ENCODE assay signal across 20 cellular contexts in genomic region chr17:77869041-77869595, GRCh38.
DNase-seq lines count a peak whose midpoint lies in the region; ATAC-seq, FAIRE-seq and TF ChIP-seq lines count a peak whose summit lies in the region.
"Had no signal": no experiment of that assay in that cellular context is flagged by ENCODE, and none has a peak within 500 bp of the region (broad histone marks: within the 10 kb centered on the region; RNA-seq: fewer than 3 reads in every experiment).

No MANE protein-coding gene starts in this region.

- H3K4ac ChIP-seq in H1 (replicated peaks; ENCODE audit: insufficient read length, low read depth, low read length) = no peak overlapping the region

- no peak overlapping the region for H3K18ac ChIP-seq in H1 (ENCODE audit: extremely low read depth, low read length)

- H2BK5ac ChIP-seq in H1 (ENCODE audit: low read depth, low read length) = no peak overlapping the region

- peak overlapping the region; percentile 7 for H3K4me3 Mint-ChIP-seq in T-helper 2 cell treated with Interferon-gamma antibody and Interleukin-4, amounts not matched to agents 5 μg/mL and 100 μg/mL, for 36 hours
- H3K4me3 Mint-ChIP-seq in stimulated activated naive B cell treated with anti-CD40 and anti-IgM and Interleukin-4, amounts not matched to agents 10 μg/mL and 1 μg/mL and 100 μg/mL, for 72 hours = peak overlapping the region; percentile 1 to 53
- H3K4me3 Mint-ChIP-seq: activated CD4-positive, alpha-beta T cell treated with anti-CD3 and anti-CD28 coated beads, Interleukin-2, amount 10 ng/mL, durations not matched to agents 7 days and 5 days had no signal

- H3K9ac ChIP-seq in H1 (replicated peaks in 1 of 4; ENCODE audit: extremely low read depth in 1 of 4, low read depth in 3 of 4, low read length in 3 of 4) = no peak overlapping the region
- H3K9ac ChIP-seq: parathyroid adenoma had no signal

- no peaks in the 10 kb centered on the region for H3K27me3 ChIP-seq in HL-60 (ENCODE audit: insufficient read depth, poor library complexity, severe bottlenecking)
- H3K27me3 ChIP-seq in H1 (replicated peaks in 1 of 4; ENCODE audit: control insufficient read depth in 3 of 4, extremely low read depth in 1 of 4, insufficient read depth in 3 of 4, low read length in 3 of 4) = 0 out of 7 replicates have a peak, but pooled peaks cover 0 to 2% (median 0%) of the 10 kb centered on the region in 4 experiments
- H3K27me3 ChIP-seq in thyroid gland = no peaks in the 10 kb centered on the region
- H3K27me3 ChIP-seq: colonic mucosa had no signal

- no peaks in the 10 kb centered on the region for H3K9me3 Mint-ChIP-seq in T-helper 2 cell treated with Interferon-gamma antibody and Interleukin-4, amounts not matched to agents 5 μg/mL and 100 μg/mL, for 36 hours
- no peaks in the 10 kb centered on the region for H3K9me3 Mint-ChIP-seq in stimulated activated naive B cell treated with anti-CD40 and anti-IgM and Interleukin-4, amounts not matched to agents 10 μg/mL and 1 μg/mL and 100 μg/mL, for 72 hours

- peaks cover 5% of the 10 kb centered on the region; the same call in 1 of the 2 replicates for H3K23me2 ChIP-seq in H1 (ENCODE audit: low read depth, low read length)

- no peak overlapping the region for H3K27ac Mint-ChIP-seq in T-helper 2 cell treated with Interferon-gamma antibody and Interleukin-4, amounts not matched to agents 5 μg/mL and 100 μg/mL, for 36 hours
- peak overlapping the region; percentile 39 for H3K27ac Mint-ChIP-seq in stimulated activated naive B cell treated with anti-CD40 and anti-IgM and Interleukin-4, amounts not matched to agents 10 μg/mL and 1 μg/mL and 100 μg/mL, for 72 hours
- H3K27ac Mint-ChIP-seq: activated CD4-positive, alpha-beta T cell treated with anti-CD3 and anti-CD28 coated beads, Interleukin-2, amount 10 ng/mL, durations not matched to agents 7 days and 5 days had no signal

- H3K9me3 ChIP-seq in H1 (ENCODE audit: insufficient read depth in 2 of 2, low read depth in 1 of 2, low read length in 1 of 2) = peaks cover 0 to 2% of the 10 kb centered on the region in 2 experiments; a peak in 1 of 4 replicates
- no peaks in the 10 kb centered on the region for H3K9me3 ChIP-seq in thyroid gland
- H3K9me3 ChIP-seq: colonic mucosa had no signal

- peaks cover 0 to 4% of the 10 kb centered on the region in 2 experiments for H4K20me1 ChIP-seq in H1 (replicated peaks in 1 of 2; ENCODE audit: control insufficient read depth in 1 of 2, insufficient read depth in 2 of 2, low read length in 2 of 2)

- no peaks in the 10 kb centered on the region for H3K27me3 Mint-ChIP-seq in T-helper 2 cell treated with Interferon-gamma antibody and Interleukin-4, amounts not matched to agents 5 μg/mL and 100 μg/mL, for 36 hours (ENCODE audit: low read depth)
- H3K27me3 Mint-ChIP-seq in stimulated activated naive B cell treated with anti-CD40 and anti-IgM and Interleukin-4, amounts not matched to agents 10 μg/mL and 1 μg/mL and 100 μg/mL, for 72 hours = peaks cover 18 to 30% of the 10 kb centered on the region in 2 donors
- H3K27me3 Mint-ChIP-seq: activated CD4-positive, alpha-beta T cell treated with anti-CD3 and anti-CD28 coated beads, Interleukin-2, amount 10 ng/mL, durations not matched to agents 7 days and 5 days had no signal

- H3K79me2 ChIP-seq in H1 (ENCODE audit: control insufficient read depth in 1 of 2, insufficient read depth in 2 of 2, low read length in 2 of 2) = no peaks in the 10 kb centered on the region
- H3K79me2 ChIP-seq: parathyroid adenoma had no signal

- no peak overlapping the region for H2AK5ac ChIP-seq in H1 (ENCODE audit: low read depth, low read length)

- no peak overlapping the region for H3K4me2 ChIP-seq in H1 (ENCODE audit: insufficient read depth in 1 of 2, low read depth in 2 of 2, low read length in 2 of 2)

- H3K27ac ChIP-seq in HL-60 (replicated peaks) = peak overlapping the region; percentile 5
- no peak overlapping the region for H3K27ac ChIP-seq in H1 (ENCODE audit: low read depth, low read length)
- no peak overlapping the region for H3K27ac ChIP-seq in thyroid gland
- H3K27ac ChIP-seq: colonic mucosa, parathyroid adenoma had no signal

- CTCF ChIA-PET in H1 (lab: Charles Lee; ENCODE audit: partially characterized antibody) = interaction anchor here (0.9 to 2.7 kb wide), 7 partner anchors 12 to 341 kb away, joined by 3 to 12 read pairs (median 4); no protein-coding TSS in a partner anchor

- H3K4me1 ChIP-seq in H1 (replicated peaks in 1 of 4; ENCODE audit: control insufficient read depth in 3 of 4, insufficient read depth in 4 of 4, low read length in 3 of 4) = peaks cover 0 to 11% (median under 1%) of the 10 kb centered on the region in 4 experiments; a peak in 5 of 7 replicates
- peaks cover 7 to 15% of the 10 kb centered on the region in 2 donors for H3K4me1 ChIP-seq in thyroid gland

- H2BK120ac ChIP-seq in H1 (replicated peaks; ENCODE audit: low read depth, low read length) = no peak overlapping the region

- H3K56ac ChIP-seq in H1 (replicated peaks; ENCODE audit: insufficient read length, low read depth, low read length) = no peak overlapping the region

- TF ChIP-seq CTCF in HL-60 (IDR thresholded peaks at IDR 0.05; ENCODE audit: insufficient read depth, low read length) (no peak), H1 (IDR thresholded peaks at IDR 0.05; ENCODE audit: control extremely low read depth in 1 of 3, insufficient read depth in 1 of 3, low read depth in 1 of 3, low read length in 3 of 3) (no peak), thyroid gland (IDR thresholded peaks at IDR 0.05) (no peak)

- no peak overlapping the region for H4K5ac ChIP-seq in H1 (ENCODE audit: insufficient read length, low read depth, low read length)

- POLR2A ChIA-PET in H1 (lab: Charles Lee; ENCODE audit: partially characterized antibody) = interaction anchor here (0.7 to 1.0 kb wide), 3 partner anchors 20 to 89 kb away, joined by 3 to 4 read pairs (median 3); partner anchors contain the start of gene TNRC6C

- H4K91ac ChIP-seq in H1 (replicated peaks; ENCODE audit: insufficient read length, low read length) = no peak overlapping the region

- ATAC-seq in stimulated activated naive B cell treated with anti-CD40 and anti-IgM and Interleukin-4, amounts not matched to agents 10 μg/mL and 1 μg/mL and 100 μg/mL, for 72 hours (replicated peaks) = peak in 1 of 2 donors; percentile 45

- no peak overlapping the region for H4K8ac ChIP-seq in H1 (ENCODE audit: extremely low read depth, insufficient read depth, low read length)

- TF ChIP-seq EP300 in H1 (IDR thresholded peaks at IDR 0.05; ENCODE audit: borderline replicate concordance in 1 of 2, low read depth in 2 of 2, low read length in 2 of 2) = no peak

- H3K4me3 ChIP-seq in HL-60 (replicated peaks; ENCODE audit: insufficient read depth, low read length) (no peak overlapping the region), H1 (ENCODE audit: extremely low read depth in 1 of 4, insufficient read depth in 2 of 4, low read depth in 3 of 4, low read length in 4 of 4) (no peak overlapping the region), thyroid gland (replicated peaks in 1 of 3) (no peak overlapping the region)
- H3K4me3 ChIP-seq: colonic mucosa had no signal

- FAIRE-seq in H1 (lab: Jason Lieb, UNC) = no peak
- FAIRE-seq: HTR-8/SVneo, keratinocyte had no signal

- no peak overlapping the region for H2BK15ac ChIP-seq in H1 (ENCODE audit: low read length)

- no peak overlapping the region for H2BK12ac ChIP-seq in H1 (ENCODE audit: low read depth, low read length)

- peak overlapping the region; percentile 75; the same call in 1 of the 2 replicates for H2BK20ac ChIP-seq in H1 (ENCODE audit: low read length)

- WGBS in H1 (ENCODE audit: extremely low coverage in 1 of 2, insufficient coverage in 1 of 2, insufficient read length in 1 of 2, insufficient replicate concordance in 2 of 2, low coverage in 1 of 2, low lambda C conversion rate in 2 of 2, missing lambda C conversion rate in 1 of 2), 2 experiments = 91% methylated on average over 11 of the region's 11 CpGs; no CpG with 5 or more reads in 1 of the 2 experiments
- 56 to 63% methylated on average over 11 of the region's 11 CpGs for WGBS in thyroid gland, 2 donors

- H3K36me3 ChIP-seq in H1 (ENCODE audit: control insufficient read depth in 2 of 4, insufficient read depth in 4 of 4, low read length in 3 of 4) (no peaks in the 10 kb centered on the region), thyroid gland (no peaks in the 10 kb centered on the region)
- H3K36me3 ChIP-seq: colonic mucosa had no signal

- TF ChIP-seq RAD21 in H1 (IDR thresholded peaks at IDR 0.05 in 1 of 2, conservative IDR thresholded peaks at IDR 0.05 in 1 of 2; ENCODE audit: low read depth in 2 of 2, low read length in 2 of 2) = no peak

- H3K79me1 ChIP-seq in H1 (ENCODE audit: low read depth, low read length) = no peaks in the 10 kb centered on the region

- intact Hi-C loops in thyroid gland (cut with DNase I) = no loop called here

- no peak for TF ChIP-seq POLR2A in H1 (IDR thresholded peaks at IDR 0.05; ENCODE audit: control extremely low read depth in 1 of 2, low read depth in 2 of 2, low read length in 2 of 2)
- no peak for TF ChIP-seq POLR2A in thyroid gland (IDR thresholded peaks at IDR 0.05)

- no peak overlapping the region for H3K23ac ChIP-seq in H1 (ENCODE audit: insufficient read length)

- H3K4me1 Mint-ChIP-seq in T-helper 2 cell treated with Interferon-gamma antibody and Interleukin-4, amounts not matched to agents 5 μg/mL and 100 μg/mL, for 36 hours (ENCODE audit: low read depth) = peaks cover 36% of the 10 kb centered on the region
- peaks cover 42 to 64% of the 10 kb centered on the region in 2 donors for H3K4me1 Mint-ChIP-seq in stimulated activated naive B cell treated with anti-CD40 and anti-IgM and Interleukin-4, amounts not matched to agents 10 μg/mL and 1 μg/mL and 100 μg/mL, for 72 hours

- DNase-seq in T-helper 2 cell treated with Interferon-gamma antibody and Interleukin-4, amounts not matched to agents 5 μg/mL and 100 μg/mL, for 36 hours (ENCODE audit: low spot score) = no peak
- DNase-seq in T-helper 2 cell (no peak), HL-60 (ENCODE audit: low read depth in 1 of 2, low spot score in 1 of 2) (peak in 1 of 2 experiments; percentile 28), H1 (ENCODE audit: low read depth in 1 of 2, low spot score in 2 of 2) (no peak), Ammon's horn (ENCODE audit: low spot score) (no peak), thyroid gland (no peak), occipital lobe (lab: John Stamatoyannopoulos, UW) (no peak)
- no peak for DNase-seq in stimulated activated naive B cell treated with anti-CD40 and anti-IgM and Interleukin-4, amounts not matched to agents 10 μg/mL and 1 μg/mL and 100 μg/mL, for 72 hours
- DNase-seq: 8988T; activated CD4-positive, alpha-beta T cell treated with anti-CD3 and anti-CD28 coated beads, Interleukin-2, amount 10 ng/mL, durations not matched to agents 7 days and 5 days; activated T-cell treated with anti-CD3 and anti-CD28 coated beads, Interleukin-2, amount 50 U/mL, for 1 hour; colonic mucosa; erythroblast; head of caudate nucleus; NCI-H2107; stimulated activated CD4-positive, alpha-beta T cell treated with anti-CD3 and anti-CD28 coated beads, Interleukin-12 subunit alpha, Interleukin-12 subunit beta, amount 100 ng/mL, for 4 hours; T1000 had no signal

- peaks cover 5% of the 10 kb centered on the region for H3K36me3 Mint-ChIP-seq in T-helper 2 cell treated with Interferon-gamma antibody and Interleukin-4, amounts not matched to agents 5 μg/mL and 100 μg/mL, for 36 hours (ENCODE audit: low read depth)
- H3K36me3 Mint-ChIP-seq in stimulated activated naive B cell treated with anti-CD40 and anti-IgM and Interleukin-4, amounts not matched to agents 10 μg/mL and 1 μg/mL and 100 μg/mL, for 72 hours = peaks cover 0 to 3% of the 10 kb centered on the region in 2 donors

- H3K14ac ChIP-seq in H1 (ENCODE audit: insufficient read length) = no peak overlapping the region

- H2AFZ ChIP-seq in H1 (ENCODE audit: low read length) = no peak overlapping the region
- H2AFZ ChIP-seq: parathyroid adenoma had no signal
